ENCODE assay signal across 1 cellular context in genomic region chr5:92402045-92402444, GRCh38.
TF ChIP-seq lines count a peak whose summit lies in the region.

No MANE protein-coding gene starts in this region.

TF ChIP-seq in HCT116, 20 proteins besides CTCF, POLR2A, EP300 and RAD21 (continued from another document):
- TF ChIP-seq YY1 (IDR thresholded peaks at IDR 0.05; ENCODE audit: extremely low read depth, insufficient replicate concordance, low read depth, low read length) (no peak), POLR2AphosphoS5 (IDR thresholded peaks at IDR 0.05; ENCODE audit: low read depth, low read length) (no peak), SRF (IDR thresholded peaks at IDR 0.05; ENCODE audit: low read depth) (no peak), ZFX (IDR thresholded peaks at IDR 0.05) (no peak), SP1 (IDR thresholded peaks at IDR 0.05; ENCODE audit: low read depth) (no peak), FOSL1 (IDR thresholded peaks at IDR 0.05; ENCODE audit: low read depth) (no peak), MAX (IDR thresholded peaks at IDR 0.05) (no peak), ATF3 (IDR thresholded peaks at IDR 0.05) (no peak), EGR1 (IDR thresholded peaks at IDR 0.05; ENCODE audit: low read depth) (no peak)
